Comparison of ENCODE assay signal across 11 cellular contexts in genomic region chr12:119328111-119328510, GRCh38. TPM values are rescaled to one million over a fixed set of nuclear protein-coding genes. Genes with fewer than 3 reads are reported as not detected.
A peak's percentile ranks its signal among the peaks of the same experiment; 100 is the strongest.
DNase-seq lines count a peak whose midpoint lies in the region; ATAC-seq and TF ChIP-seq lines count a peak whose summit lies in the region.
"Had no signal": no experiment of that assay in that cellular context is flagged by ENCODE, and none has a peak within 500 bp of the region (broad histone marks: within the 10 kb centered on the region; RNA-seq: fewer than 3 reads in every experiment).

No MANE protein-coding gene starts in this region.

- DNase-seq in activated CD4-positive, alpha-beta T cell treated with anti-CD3 and anti-CD28 coated beads for 48 hours, result peak; percentile 12
- DNase-seq in activated CD4-positive, alpha-beta T cell treated with anti-CD3 and anti-CD28 coated beads, Interleukin-2, amount 50 U/mL, for 4 hours, result no peak
- DNase-seq in heart right ventricle (peak; percentile 8 to 42), upper lobe of left lung (no peak), NOMO-1 (lab: John Stamatoyannopoulos, UW; ENCODE audit: unreplicated experiment in 2 of 2) (no peak), NCI-H187 treated with DMSO at 0.1 percent for 48 hours (lab: John Stamatoyannopoulos, UW) (no peak)
- DNase-seq in activated effector memory CD4-positive, alpha-beta T cell treated with anti-CD3 and anti-CD28 coated beads, Interleukin-2, amount 50 U/mL, for 16 hours, result no peak
- DNase-seq: activated naive CD8-positive, alpha-beta T cell treated with anti-CD3 and anti-CD28 coated beads, Interleukin-2, amount 10 ng/mL, durations not matched to agents 7 days and 5 days; stimulated activated CD8-positive, alpha-beta memory T cell treated with anti-CD3 and anti-CD28 coated beads, Interleukin-4, amount 100 ng/mL, for 48 hours had no signal

- TF ChIP-seq EP300 in upper lobe of left lung (IDR thresholded peaks at IDR 0.05), result no peak

- no peak overlapping the region for H3K9ac ChIP-seq in OCI-LY3 (ENCODE audit: low read length)

- H3K27ac ChIP-seq in OCI-LY3 (ENCODE audit: low read length) (no peak overlapping the region), heart right ventricle (no peak overlapping the region), upper lobe of left lung (no peak overlapping the region)

- H3K4me3 ChIP-seq in OCI-LY3 (ENCODE audit: low read length) (no peak overlapping the region), heart right ventricle (no peak overlapping the region), upper lobe of left lung (no peak overlapping the region)

- peak; percentile 34 for TF ChIP-seq CTCF in OCI-LY3 (IDR thresholded peaks at IDR 0.05; ENCODE audit: low read depth, low read length)
- TF ChIP-seq CTCF in heart right ventricle (IDR thresholded peaks at IDR 0.05), result peak; percentile 14 to 61 (median 53)
- TF ChIP-seq CTCF in upper lobe of left lung (IDR thresholded peaks at IDR 0.05), result peak; percentile 18 to 35 (median 31)

- 43 to 50% methylated on average over 3 of the region's 3 CpGs for WGBS in heart right ventricle, 2 donors
- 52 to 63% methylated on average over 3 of the region's 3 CpGs for WGBS in upper lobe of left lung, 2 donors

- H3K4me1 ChIP-seq in OCI-LY3 (ENCODE audit: low read length) (no peaks in the 10 kb centered on the region), heart right ventricle (peaks cover 0 to 16% (median 6%) of the 10 kb centered on the region in 9 donors), upper lobe of left lung (no peaks in the 10 kb centered on the region)

- H3K27me3 ChIP-seq in OCI-LY3 (ENCODE audit: low read depth, low read length) (no peaks in the 10 kb centered on the region), heart right ventricle (no peaks in the 10 kb centered on the region), upper lobe of left lung (no peaks in the 10 kb centered on the region)

- intact Hi-C loops in heart right ventricle (cut with DNase I), result loop anchor here in 6 of 10 donors (5.0 to 10.0 kb wide), 4 partner anchors 79 to 213 kb away; no protein-coding TSS in a partner anchor

- H3K36me3 ChIP-seq in OCI-LY3 (replicated peaks; ENCODE audit: low read depth, low read length), result no peaks in the 10 kb centered on the region
- no peaks in the 10 kb centered on the region for H3K36me3 ChIP-seq in heart right ventricle
- H3K36me3 ChIP-seq in upper lobe of left lung, result no peaks in the 10 kb centered on the region

- no peaks in the 10 kb centered on the region for H4K20me1 ChIP-seq in OCI-LY3 (ENCODE audit: insufficient read depth, low read length)

- H3K9me3 ChIP-seq in OCI-LY3 (ENCODE audit: insufficient read depth, low read length) (no peaks in the 10 kb centered on the region), heart right ventricle (no peaks in the 10 kb centered on the region), upper lobe of left lung (no peaks in the 10 kb centered on the region)

- no peaks in the 10 kb centered on the region for H3K79me2 ChIP-seq in OCI-LY3 (ENCODE audit: low read length)

- H3K4me2 ChIP-seq in OCI-LY3 (ENCODE audit: low read length), result no peak overlapping the region

- ATAC-seq in heart right ventricle (peak; percentile 69 to 90 (median 82)), upper lobe of left lung (ENCODE audit: low FRiP score in 2 of 2) (peak in 1 of 2 donors; percentile 66)

- no peak for TF ChIP-seq POLR2A in upper lobe of left lung (IDR thresholded peaks at IDR 0.05)

- no peak overlapping the region for H2AFZ ChIP-seq in OCI-LY3 (ENCODE audit: low read depth, low read length)

RNA-seq across cellular contexts. Expression of gene CCDC60, which starts 6.4 kb away (rescaled TPM):
- total RNA-seq in heart right ventricle (not detected), upper lobe of left lung (10 to 100 TPM in 2 of 6 donors, 1 to 10 TPM in 1, under 1 TPM in 2, not detected in 1; 0.76 to 12.5 (median 2.3) TPM)
- polyA plus RNA-seq in heart right ventricle, result not detected
- total RNA-seq: activated naive CD8-positive, alpha-beta T cell treated with anti-CD3 and anti-CD28 coated beads, Interleukin-2, amount 10 ng/mL, durations not matched to agents 7 days and 5 days; osteoblast had no signal

Comparison
In these comparisons a context has a peak if more than half of its experiments do, and no peak if none do; other contexts are left out.
1. DNase-seq: peak in activated CD4-positive, alpha-beta T cell treated with anti-CD3 and anti-CD28 coated beads for 48 hours (single experiment) and heart right ventricle (2 of 2); none in activated CD4-positive, alpha-beta T cell treated with anti-CD3 and anti-CD28 coated beads, Interleukin-2, amount 50 U/mL, for 4 hours (0 of 2), upper lobe of left lung (0 of 2), NOMO-1 (0 of 2), NCI-H187 treated with DMSO at 0.1 percent for 48 hours (single experiment) and activated effector memory CD4-positive, alpha-beta T cell treated with anti-CD3 and anti-CD28 coated beads, Interleukin-2, amount 50 U/mL, for 16 hours (single experiment).
2. Peak in every context shown above with its lines, with median percentiles within 50 percentile points of each other: CTCF ChIP-seq.